ENCODE assay signal across 24 cellular contexts in genomic region chr16:75868636-75869389, GRCh38.
"Had no signal": no experiment of that assay in that cellular context is flagged by ENCODE, and none has a peak within 500 bp of the region (broad histone marks: within the 10 kb centered on the region; RNA-seq: fewer than 3 reads in every experiment).

No MANE protein-coding gene starts in this region.

- H3K9me3 ChIP-seq: adrenal gland, breast epithelium, SK-N-SH had no signal

- DNase-seq: activated CD4-positive, alpha-beta T cell treated with anti-CD3 and anti-CD28 coated beads for 4 hours; activated CD8-positive, alpha-beta memory T cell treated with anti-CD3 and anti-CD28 coated beads, Interleukin-2, amount 50 U/mL, for 4 hours; activated CD8-positive, alpha-beta T cell treated with anti-CD3 and anti-CD28 coated beads for 36 hours; activated naive CD4-positive, alpha-beta T cell treated with anti-CD3 and anti-CD28 coated beads, Interleukin-2, amount 50 U/mL, for 16 hours; activated naive CD8-positive, alpha-beta T cell treated with anti-CD3 and anti-CD28 coated beads, Interleukin-2, amount 10 ng/mL, durations not matched to agents 7 days and 5 days; activated T-cell treated with anti-CD3 and anti-CD28 coated beads, Interleukin-2, amount 50 U/mL, for 72 hours; adrenal gland; NCI-H1092; NCI-H1930; NCI-H2107; NCI-H2171 treated with DMSO at 0.1 percent for 48 hours; NCI-H226; NCI-H526; NCI-H774; NK-92 treated with Interleukin-12 subunit alpha and Interleukin-12 subunit beta, amount 100 ng/mL, for 24 hours; OCI-M1; RPMI8226; SK-N-SH; SW 1271 had no signal

- H3K4me1 ChIP-seq: adrenal gland, breast epithelium had no signal

- ATAC-seq: activated CD4-positive, CD25-positive, alpha-beta regulatory T cell treated with anti-CD3 and anti-CD28 coated beads, Interleukin-2, amount 50 U/mL, for 24 hours; activated CD8-positive, alpha-beta T cell treated with anti-CD3 and anti-CD28 coated beads for 36 hours; activated T-cell treated with anti-CD3 and anti-CD28 coated beads, Interleukin-2, amount 50 U/mL, for 72 hours; Panc1; Right ventricle myocardium inferior had no signal

- H3K9ac ChIP-seq: KMS-11, SK-N-SH had no signal

- H3K4me2 ChIP-seq: KMS-11, SK-N-SH had no signal

- H3K4me3 ChIP-seq: adrenal gland, breast epithelium had no signal

- H3K27ac ChIP-seq: adrenal gland, breast epithelium, KMS-11 had no signal

- H3K36me3 ChIP-seq: adrenal gland, breast epithelium had no signal

- H3K9me2 ChIP-seq: SK-N-SH had no signal

- H3K27me3 ChIP-seq: adrenal gland, breast epithelium had no signal
